In genomic region chr19:35266904-35267817, GRCh38 we compare ENCODE assay signal across 8 cellular contexts. TPM values are rescaled to one million over a fixed set of nuclear protein-coding genes. Genes with fewer than 3 reads are reported as not detected.
DNase-seq lines count a peak whose midpoint lies in the region; ATAC-seq, FAIRE-seq and TF ChIP-seq lines count a peak whose summit lies in the region.

No MANE protein-coding gene starts in this region.

- POLR2A ChIA-PET in SK-N-SH (lab: Yijun Ruan, JAX) = no interaction called here
- POLR2A ChIA-PET in K562 (lab: Yijun Ruan, JAX) = interaction anchor here (0.5 to 3.7 kb wide), 3 partner anchors 12 to 225 kb away, joined by 3 to 31 read pairs (median 3); no protein-coding TSS in a partner anchor

- peak; percentile 49 for DNase-seq in NCI-H1105 treated with DMSO at 0.1 percent for 48 hours (lab: John Stamatoyannopoulos, UW)
- no peak for DNase-seq in NCI-H1105 (lab: John Stamatoyannopoulos, UW)
- peak; percentile 68 for DNase-seq in SK-N-SH
- DNase-seq in K562 (ENCODE audit: extremely low read depth in 1 of 4, low spot score in 3 of 4) = peak; percentile 44 to 71 (median 66)
- DNase-seq in iPS-NIHi11 (ENCODE audit: low spot score) = peak; percentile 53
- DNase-seq in stimulated activated CD4-positive, alpha-beta T cell treated with anti-CD3 and anti-CD28 coated beads, Interleukin-12 subunit alpha, Interleukin-12 subunit beta, amount 100 ng/mL, for 24 hours (ENCODE audit: low read depth in 2 of 2) = peak; percentile 17 to 33

- H3K27me3 ChIP-seq in SK-N-SH (ENCODE audit: insufficient read depth) = no peaks in the 10 kb centered on the region
- no peaks in the 10 kb centered on the region for H3K27me3 ChIP-seq in K562 (ENCODE audit: control insufficient read depth in 2 of 2, insufficient read depth in 2 of 2, low read length in 2 of 2)

- no peaks in the 10 kb centered on the region for H3K9me1 ChIP-seq in K562 (ENCODE audit: control insufficient read depth, insufficient read depth, low read length)

- no peaks in the 10 kb centered on the region for H3K9me3 ChIP-seq in SK-N-SH
- no peaks in the 10 kb centered on the region for H3K9me3 ChIP-seq in K562 (replicated peaks; ENCODE audit: control insufficient read depth, insufficient read depth, low read depth, low read length)

- no peaks in the 10 kb centered on the region for H3K9me2 ChIP-seq in SK-N-SH

- H3K36me3 ChIP-seq in SK-N-SH (replicated peaks in 1 of 2; ENCODE audit: control insufficient read depth in 1 of 2, insufficient read depth in 2 of 2, low read length in 1 of 2) (peaks cover 19 to 25% of the 10 kb centered on the region in 2 experiments), K562 (ENCODE audit: control insufficient read depth, insufficient read depth, low read length) (peaks cover 78% of the 10 kb centered on the region)

- peak overlapping the region; percentile 78 for H2AFZ ChIP-seq in SK-N-SH (ENCODE audit: low read depth)
- H2AFZ ChIP-seq in K562 (ENCODE audit: low read depth, low read length) = 0 out of 2 replicates have a peak overlapping the region, but pooled peaks have one; percentile 3

- H3K4me1 ChIP-seq in SK-N-SH (ENCODE audit: control insufficient read depth in 1 of 2, insufficient read depth in 2 of 2, low read depth in 1 of 2, low read length in 1 of 2) (peaks cover 4 to 19% of the 10 kb centered on the region in 2 experiments; a peak in 1 of 4 replicates), K562 (replicated peaks in 1 of 2; ENCODE audit: control insufficient read depth in 2 of 2, insufficient read depth in 2 of 2, low read length in 2 of 2) (peaks cover 15 to 46% of the 10 kb centered on the region in 2 experiments)

- TF ChIP-seq EP300 in SK-N-SH (IDR thresholded peaks at IDR 0.05; ENCODE audit: borderline replicate concordance in 1 of 2, low read depth in 1 of 2, low read length in 1 of 2) = no peak
- TF ChIP-seq EP300 in K562 (IDR thresholded peaks at IDR 0.05; ENCODE audit: low read length) = no peak

- TSS peak; percentile 86 for BruUV-seq in K562 (replicated peaks; lab: Mats Ljungman, UMichigan)

- peak; percentile 70 for ATAC-seq in K562
- ATAC-seq in HG03439 (IDR thresholded peaks at IDR 0.05; ENCODE audit: unreplicated experiment) = no peak
- no peak for ATAC-seq in HG03196 (IDR thresholded peaks at IDR 0.05; ENCODE audit: unreplicated experiment)

- H3K9ac ChIP-seq in SK-N-SH = peak overlapping the region; percentile 92
- peak overlapping the region; percentile 87 to 99 for H3K9ac ChIP-seq in K562 (ENCODE audit: insufficient read depth in 1 of 2, low read depth in 2 of 2, low read length in 2 of 2)

- TF ChIP-seq RAD21 in SK-N-SH (IDR thresholded peaks at IDR 0.05; ENCODE audit: low read length) (no peak), K562 (CRISPR knock-in tag; conservative IDR thresholded peaks at IDR 0.05 in 1 of 2, IDR thresholded peaks at IDR 0.05 in 1 of 2) (no peak)

- H3K4me2 ChIP-seq in SK-N-SH (peak overlapping the region; percentile 96), K562 (ENCODE audit: insufficient read depth, low read length) (peak overlapping the region; percentile 82)

- H3K27ac ChIP-seq in SK-N-SH (ENCODE audit: low read depth in 2 of 2, low read length in 1 of 2) (peak overlapping the region; percentile 79 to 88), K562 (ENCODE audit: extremely low read depth, low read depth, low read length) (peak overlapping the region; percentile 80)

- 1% methylated on average over 30 of the region's 67 CpGs for WGBS in SK-N-SH (ENCODE audit: low lambda C conversion rate)
- 9% methylated on average over 40 of the region's 67 CpGs for WGBS in K562 (ENCODE audit: insufficient coverage, low coverage, missing lambda C conversion rate)

- CTCF ChIA-PET in SK-N-SH (lab: Yijun Ruan, JAX) = interaction anchor here (0.6 to 1.5 kb wide), 3 partner anchors 51 to 228 kb away, joined by 3 to 5 read pairs (median 4); partner anchors contain the start of gene FXYD7
- CTCF ChIA-PET in K562 (lab: Yijun Ruan, JAX; ENCODE audit: low intra/inter-chr PET ratio) = no interaction called here

- TF ChIP-seq CTCF in SK-N-SH (IDR thresholded peaks at IDR 0.05) (no peak), K562 (IDR thresholded peaks at IDR 0.05 in 2 of 3, conservative IDR thresholded peaks at IDR 0.05 in 1 of 3; ENCODE audit: insufficient read depth in 2 of 3, low read depth in 1 of 3, low read length in 3 of 3) (0 out of 6 replicates have a peak, but pooled peaks of 1 of the 3 experiments have one; percentile 1)

- H3F3A ChIP-seq in SK-N-SH (replicated peaks; ENCODE audit: insufficient read depth) = peaks cover 4% of the 10 kb centered on the region

- intact Hi-C loops in K562 (cut with micrococcal nuclease) = loop anchor here (5.0 kb wide), 2 partner anchors 110 to 125 kb away; partner anchors contain the start of gene FXYD7

- H4K20me1 ChIP-seq in SK-N-SH (ENCODE audit: insufficient read depth) (no peaks in the 10 kb centered on the region), K562 (replicated peaks; ENCODE audit: control insufficient read depth, insufficient read depth, low read length) (no peaks in the 10 kb centered on the region)

- H3K4me3 ChIP-seq in SK-N-SH (ENCODE audit: low read depth in 2 of 2, low read length in 1 of 2) = peak overlapping the region; percentile 87 to 95
- H3K4me3 ChIP-seq in K562 = peak overlapping the region; percentile 55

- in situ Hi-C loops in K562 (cut with MboI) = no loop called here

- H3K79me2 ChIP-seq in SK-N-SH (ENCODE audit: insufficient read depth) (peaks cover 22% of the 10 kb centered on the region), K562 (ENCODE audit: control insufficient read depth, insufficient read depth, low read length) (peaks cover 23% of the 10 kb centered on the region)

- no peak for TF ChIP-seq POLR2A in K562 (conservative IDR thresholded peaks at IDR 0.05)

- no peak for FAIRE-seq in K562 (lab: Jason Lieb, UNC)

RNA-seq across cellular contexts. Expression of gene USF2, which starts 1.6 kb away (rescaled TPM):
- polyA plus RNA-seq in SK-N-SH (2012; rRNA removed) (83.6 and 102 TPM in 2 replicates), K562 (2011; rRNA removed) (62.5 and 69.2 TPM in 2 replicates), K562 (2014; fragmentation: Illumina TruSeq; extraction: Trizol) (57.2 and 58.4 TPM in 2 replicates), K562 (2014; fragmentation: Nextera tagmentation; extraction: Ambion mirVana) (under 1 TPM; 0.27 to 0.34 TPM), K562 (2014; rRNA removed) (78.0 and 93.7 TPM in 2 replicates)
- 51.6 and 78.6 TPM in 2 replicates for polyA plus RNA-seq in SK-N-SH (2012; cell fraction: cytosol; rRNA removed)
- 147 and 156 TPM in 2 replicates for polyA plus RNA-seq in SK-N-SH (2012; cell fraction: nucleus; rRNA removed)
- total RNA-seq in K562 (2011; cell fraction: chromatin; rRNA removed; ENCODE audit: low replicate concordance) = 42.6 and 101 TPM in 2 replicates
- total RNA-seq in K562 (2011; cell fraction: nucleolus; rRNA removed) = 81.1 and 82.5 TPM in 2 replicates
- 54.4 and 62.0 TPM in 2 replicates for total RNA-seq in K562 (2011; cell fraction: nucleoplasm; rRNA removed)
- total RNA-seq in K562 (2014; rRNA removed) (79.6 and 92.0 TPM in 2 replicates), K562 (2014; rRNA removed; fragmentation: Illumina TruSeq; extraction: Trizol) (27.8 and 31.1 TPM in 2 replicates), K562 (2015; rRNA removed; fragmentation: Illumina TruSeq; extraction: Trizol) (41.3 and 44.8 TPM in 2 replicates), K562 (2021) (79.6 and 85.1 TPM in 2 replicates)
- polyA plus RNA-seq in K562 (2011; cell fraction: cytosol; rRNA removed) = 53.9 and 98.4 TPM in 2 replicates
- 102 and 108 TPM in 2 replicates for polyA plus RNA-seq in K562 (2011; cell fraction: nucleus; rRNA removed)
- 81.4 and 98.5 TPM in 2 replicates for polyA plus RNA-seq in K562 (2012)
- 31.5 and 39.4 TPM in 2 replicates for polyA minus RNA-seq in K562 (2011; rRNA and poly(A)+ RNA removed)
- 28.5 and 53.2 TPM in 2 replicates for polyA minus RNA-seq in K562 (2011; cell fraction: cytosol; rRNA and poly(A)+ RNA removed)
- 21.7 and 31.3 TPM in 2 replicates for polyA minus RNA-seq in K562 (2011; cell fraction: nucleus; rRNA and poly(A)+ RNA removed)

RNA-seq across cellular contexts. Expression of gene HAMP, which starts 15.2 kb away (rescaled TPM):
- polyA plus RNA-seq in SK-N-SH (2012; rRNA removed) = 0.13 TPM in 1 of 2 replicates, not detected in the other
- polyA plus RNA-seq in SK-N-SH (2012; cell fraction: cytosol; rRNA removed) = not detected in 2 replicates
- 0.04 and 0.14 TPM in 2 replicates for polyA plus RNA-seq in SK-N-SH (2012; cell fraction: nucleus; rRNA removed)
- 0.25 and 1.3 TPM in 2 replicates for total RNA-seq in K562 (2011; cell fraction: chromatin; rRNA removed; ENCODE audit: low replicate concordance)
- total RNA-seq in K562 (2011; cell fraction: nucleolus; rRNA removed) = 1.5 and 2.1 TPM in 2 replicates
- total RNA-seq in K562 (2011; cell fraction: nucleoplasm; rRNA removed) = 0.84 and 1.9 TPM in 2 replicates
- not detected in 2 replicates for total RNA-seq in K562 (2014; rRNA removed)
- 0.29 TPM in 1 of 2 replicates, not detected in the other for total RNA-seq in K562 (2014; rRNA removed; fragmentation: Illumina TruSeq; extraction: Trizol)
- total RNA-seq in K562 (2015; rRNA removed; fragmentation: Illumina TruSeq; extraction: Trizol) = 0.57 TPM in 1 of 2 replicates, not detected in the other
- total RNA-seq in K562 (2021) = 0.29 TPM in 2 replicates
- 0.26 and 0.39 TPM in 2 replicates for polyA plus RNA-seq in K562 (2011; rRNA removed)
- 0.74 and 3.9 TPM in 2 replicates for polyA plus RNA-seq in K562 (2011; cell fraction: cytosol; rRNA removed)
- 0.24 and 0.74 TPM in 2 replicates for polyA plus RNA-seq in K562 (2011; cell fraction: nucleus; rRNA removed)
- polyA plus RNA-seq in K562 (2012) = 0.98 and 2.0 TPM in 2 replicates
- polyA plus RNA-seq in K562 (2014; fragmentation: Illumina TruSeq; extraction: Trizol) = 0.64 and 1.1 TPM in 2 replicates
- 1 to 10 TPM in 1 of 2 experiments, under 1 TPM in 1; 0.65 to 1.0 TPM for polyA plus RNA-seq in K562 (2014; fragmentation: Nextera tagmentation; extraction: Ambion mirVana)
- polyA plus RNA-seq in K562 (2014; rRNA removed) = 0.05 and 0.76 TPM in 2 replicates
- 0.11 TPM in 1 of 2 replicates, not detected in the other for polyA minus RNA-seq in K562 (2011; rRNA and poly(A)+ RNA removed)
- 1.6 TPM in 1 of 2 replicates, not detected in the other for polyA minus RNA-seq in K562 (2011; cell fraction: cytosol; rRNA and poly(A)+ RNA removed)
- polyA minus RNA-seq in K562 (2011; cell fraction: nucleus; rRNA and poly(A)+ RNA removed) = 0.11 and 0.67 TPM in 2 replicates

RNA-seq across cellular contexts. Expression of gene LSR, which starts 18.4 kb away (rescaled TPM):
- polyA plus RNA-seq in SK-N-SH (2012; rRNA removed) (0.50 and 0.62 TPM in 2 replicates), K562 (2011; rRNA removed) (19.6 and 42.8 TPM in 2 replicates), K562 (2014; fragmentation: Illumina TruSeq; extraction: Trizol) (28.0 and 61.6 TPM in 2 replicates), K562 (2014; fragmentation: Nextera tagmentation; extraction: Ambion mirVana) (under 1 TPM; 0.44 to 0.66 TPM), K562 (2014; rRNA removed) (39.4 and 47.4 TPM in 2 replicates)
- polyA plus RNA-seq in SK-N-SH (2012; cell fraction: cytosol; rRNA removed) = 0.43 and 0.55 TPM in 2 replicates
- 0.20 and 0.52 TPM in 2 replicates for polyA plus RNA-seq in SK-N-SH (2012; cell fraction: nucleus; rRNA removed)
- total RNA-seq in K562 (2011; cell fraction: chromatin; rRNA removed; ENCODE audit: low replicate concordance) = 30.2 and 123 TPM in 2 replicates
- total RNA-seq in K562 (2011; cell fraction: nucleolus; rRNA removed) = 223 and 260 TPM in 2 replicates
- total RNA-seq in K562 (2011; cell fraction: nucleoplasm; rRNA removed) = 130 and 145 TPM in 2 replicates
- total RNA-seq in K562 (2014; rRNA removed) (65.1 and 111 TPM in 2 replicates), K562 (2014; rRNA removed; fragmentation: Illumina TruSeq; extraction: Trizol) (10.1 and 11.3 TPM in 2 replicates), K562 (2015; rRNA removed; fragmentation: Illumina TruSeq; extraction: Trizol) (29.4 and 32.3 TPM in 2 replicates), K562 (2021) (83.3 and 87.9 TPM in 2 replicates)
- 24.5 and 85.7 TPM in 2 replicates for polyA plus RNA-seq in K562 (2011; cell fraction: cytosol; rRNA removed)
- polyA plus RNA-seq in K562 (2011; cell fraction: nucleus; rRNA removed) = 44.0 and 102 TPM in 2 replicates
- polyA plus RNA-seq in K562 (2012) = 77.8 and 93.6 TPM in 2 replicates
- 9.4 and 16.2 TPM in 2 replicates for polyA minus RNA-seq in K562 (2011; rRNA and poly(A)+ RNA removed)
- 87.6 and 93.3 TPM in 2 replicates for polyA minus RNA-seq in K562 (2011; cell fraction: cytosol; rRNA and poly(A)+ RNA removed)
- 61.4 and 69.4 TPM in 2 replicates for polyA minus RNA-seq in K562 (2011; cell fraction: nucleus; rRNA and poly(A)+ RNA removed)

RNA-seq across cellular contexts. Expression of gene MAG, which starts 24.8 kb away (rescaled TPM):
- polyA plus RNA-seq in SK-N-SH (2012; rRNA removed) = not detected in 2 replicates
- not detected in 2 replicates for polyA plus RNA-seq in SK-N-SH (2012; cell fraction: cytosol; rRNA removed)
- not detected in 2 replicates for polyA plus RNA-seq in SK-N-SH (2012; cell fraction: nucleus; rRNA removed)
- total RNA-seq in K562 (2011; cell fraction: chromatin; rRNA removed; ENCODE audit: low replicate concordance) = 9.6 and 21.9 TPM in 2 replicates
- total RNA-seq in K562 (2011; cell fraction: nucleolus; rRNA removed) = 25.2 and 25.7 TPM in 2 replicates
- 12.0 and 17.2 TPM in 2 replicates for total RNA-seq in K562 (2011; cell fraction: nucleoplasm; rRNA removed)
- 6.3 and 9.0 TPM in 2 replicates for total RNA-seq in K562 (2014; rRNA removed)
- 0.67 and 1.1 TPM in 2 replicates for total RNA-seq in K562 (2014; rRNA removed; fragmentation: Illumina TruSeq; extraction: Trizol)
- total RNA-seq in K562 (2015; rRNA removed; fragmentation: Illumina TruSeq; extraction: Trizol) = 2.8 and 4.6 TPM in 2 replicates
- 6.4 and 7.7 TPM in 2 replicates for total RNA-seq in K562 (2021)
- 1.4 and 1.6 TPM in 2 replicates for polyA plus RNA-seq in K562 (2011; rRNA removed)
- 1.6 and 6.7 TPM in 2 replicates for polyA plus RNA-seq in K562 (2011; cell fraction: cytosol; rRNA removed)
- polyA plus RNA-seq in K562 (2011; cell fraction: nucleus; rRNA removed) = 1.9 and 8.2 TPM in 2 replicates
- polyA plus RNA-seq in K562 (2012) = 2.3 and 5.2 TPM in 2 replicates
- 0.61 and 3.3 TPM in 2 replicates for polyA plus RNA-seq in K562 (2014; fragmentation: Illumina TruSeq; extraction: Trizol)
- polyA plus RNA-seq in K562 (2014; fragmentation: Nextera tagmentation; extraction: Ambion mirVana) = under 1 TPM; 0.11 to 0.39 TPM
- polyA plus RNA-seq in K562 (2014; rRNA removed) = 2.9 and 10.0 TPM in 2 replicates
- 1.4 TPM in 1 of 2 replicates, not detected in the other for polyA minus RNA-seq in K562 (2011; rRNA and poly(A)+ RNA removed)
- polyA minus RNA-seq in K562 (2011; cell fraction: cytosol; rRNA and poly(A)+ RNA removed) = 3.0 and 8.6 TPM in 2 replicates
- polyA minus RNA-seq in K562 (2011; cell fraction: nucleus; rRNA and poly(A)+ RNA removed) = 3.8 and 6.6 TPM in 2 replicates

RNA-seq across cellular contexts. Expression of gene FAM187B, which starts 38.6 kb away (rescaled TPM):
- polyA plus RNA-seq in SK-N-SH (2012; rRNA removed) (not detected in 2 replicates), K562 (2011; rRNA removed) (not detected in 2 replicates), K562 (2014; fragmentation: Illumina TruSeq; extraction: Trizol) (not detected in 2 replicates), K562 (2014; fragmentation: Nextera tagmentation; extraction: Ambion mirVana) (under 1 TPM in 1 of 2 experiments, not detected in 1; 0.04 TPM), K562 (2014; rRNA removed) (not detected in 2 replicates)
- not detected in 2 replicates for polyA plus RNA-seq in SK-N-SH (2012; cell fraction: cytosol; rRNA removed)
- not detected in 2 replicates for polyA plus RNA-seq in SK-N-SH (2012; cell fraction: nucleus; rRNA removed)
- total RNA-seq in K562 (2011; cell fraction: chromatin; rRNA removed; ENCODE audit: low replicate concordance) = 0.25 TPM in 1 of 2 replicates, not detected in the other
- total RNA-seq in K562 (2011; cell fraction: nucleolus; rRNA removed) = not detected in 2 replicates
- total RNA-seq in K562 (2011; cell fraction: nucleoplasm; rRNA removed) = not detected in 2 replicates
- total RNA-seq in K562 (2014; rRNA removed) (0.09 TPM in 1 of 2 replicates, not detected in the other), K562 (2014; rRNA removed; fragmentation: Illumina TruSeq; extraction: Trizol) (not detected in 2 replicates), K562 (2015; rRNA removed; fragmentation: Illumina TruSeq; extraction: Trizol) (not detected in 2 replicates), K562 (2021) (not detected in 2 replicates)
- 0.07 TPM in 1 of 2 replicates, not detected in the other for polyA plus RNA-seq in K562 (2011; cell fraction: cytosol; rRNA removed)
- polyA plus RNA-seq in K562 (2011; cell fraction: nucleus; rRNA removed) = 0.10 TPM in 1 of 2 replicates, not detected in the other
- polyA plus RNA-seq in K562 (2012) = not detected in 2 replicates
- polyA minus RNA-seq in K562 (2011; rRNA and poly(A)+ RNA removed) = not detected in 2 replicates
- polyA minus RNA-seq in K562 (2011; cell fraction: cytosol; rRNA and poly(A)+ RNA removed) = not detected in 2 replicates
- polyA minus RNA-seq in K562 (2011; cell fraction: nucleus; rRNA and poly(A)+ RNA removed) = not detected in 2 replicates
